In the genomic region with DNA sequence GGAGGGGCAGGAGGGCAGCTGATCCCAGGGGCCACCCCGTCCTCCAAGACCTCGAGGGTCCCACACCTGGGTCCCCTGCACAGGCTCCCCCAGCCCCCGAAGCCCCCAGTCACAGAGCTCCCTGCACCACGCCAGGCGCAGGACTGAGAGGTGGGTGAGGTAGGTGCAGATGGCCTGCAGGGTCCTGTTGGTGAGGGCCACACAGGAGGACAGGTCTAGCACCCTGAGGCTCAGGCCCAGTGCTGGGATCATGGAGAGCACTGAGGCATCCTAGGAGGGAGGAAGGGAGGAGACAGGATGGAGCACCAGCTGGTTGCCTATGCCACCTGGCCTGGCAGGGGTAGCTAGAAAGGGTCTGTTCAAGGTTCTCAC, we compare ENCODE assay signal across 22 cellular contexts. TPM values are rescaled to one million over a fixed set of nuclear protein-coding genes. Genes with fewer than 3 reads are reported as not detected.
DNase-seq lines count a peak whose midpoint lies in the region; ATAC-seq, FAIRE-seq and TF ChIP-seq lines count a peak whose summit lies in the region.
"Had no signal": no experiment of that assay in that cellular context is flagged by ENCODE, and none has a peak within 500 bp of the region (broad histone marks: within the 10 kb centered on the region; RNA-seq: fewer than 3 reads in every experiment).

No MANE protein-coding gene starts in this region.

- 80% methylated on average over 3 of the region's 5 CpGs for WGBS in K562 (ENCODE audit: insufficient coverage, low coverage, missing lambda C conversion rate)

- H3K27me3 ChIP-seq in K562 (ENCODE audit: control insufficient read depth in 2 of 2, insufficient read depth in 2 of 2, low read length in 2 of 2), result no peaks in the 10 kb centered on the region
- H3K27me3 ChIP-seq in uterus, result no peaks in the 10 kb centered on the region
- H3K27me3 ChIP-seq: transverse colon had no signal

- H3K4me3 Mint-ChIP-seq in HFFc6, result no peak overlapping the region
- H3K4me3 Mint-ChIP-seq: activated naive CD4-positive, alpha-beta T cell treated with anti-CD3 and anti-CD28 coated beads, Interleukin-2, amount 50 U/mL, for 24 hours; CD8-positive, alpha-beta memory T cell; H9; memory B cell; naive B cell; stimulated activated naive CD8-positive, alpha-beta T cell treated with anti-CD3 and anti-CD28 coated beads, Interleukin-15, amount 100 ng/mL, for 72 hours had no signal

- no peak overlapping the region for H3K4me2 ChIP-seq in K562 (ENCODE audit: insufficient read depth, low read length)

- intact Hi-C loops in K562 (cut with micrococcal nuclease) (no loop called here), uterus (cut with DNase I; ENCODE audit: low total_unique reads) (no loop called here)

- peaks cover 32% of the 10 kb centered on the region for H3K4me1 Mint-ChIP-seq in HFFc6 (ENCODE audit: low read depth)
- H3K4me1 Mint-ChIP-seq: activated naive CD4-positive, alpha-beta T cell treated with anti-CD3 and anti-CD28 coated beads, Interleukin-2, amount 50 U/mL, for 24 hours; CD8-positive, alpha-beta memory T cell; memory B cell had no signal

- FAIRE-seq in K562 (lab: Jason Lieb, UNC), result no peak
- FAIRE-seq: frontal cortex had no signal

- H3K4me3 ChIP-seq in K562 (no peak overlapping the region), uterus (no peak overlapping the region)
- H3K4me3 ChIP-seq: transverse colon had no signal

- H3K9me3 Mint-ChIP-seq in HFFc6, result no peaks in the 10 kb centered on the region
- H3K9me3 Mint-ChIP-seq: activated naive CD4-positive, alpha-beta T cell treated with anti-CD3 and anti-CD28 coated beads, Interleukin-2, amount 50 U/mL, for 24 hours; CD8-positive, alpha-beta memory T cell; H9; memory B cell; naive B cell; stimulated activated naive CD8-positive, alpha-beta T cell treated with anti-CD3 and anti-CD28 coated beads, Interleukin-15, amount 100 ng/mL, for 72 hours had no signal

- no TSS peak for BruUV-seq in K562 (replicated peaks; lab: Mats Ljungman, UMichigan)

- H3K36me3 ChIP-seq in K562 (ENCODE audit: control insufficient read depth, insufficient read depth, low read length) (peaks cover 15% of the 10 kb centered on the region; the same call in 2 of the 3 replicates), uterus (no peaks in the 10 kb centered on the region)
- H3K36me3 ChIP-seq: transverse colon had no signal

- no peaks in the 10 kb centered on the region for H3K9me3 ChIP-seq in K562 (replicated peaks; ENCODE audit: control insufficient read depth, insufficient read depth, low read depth, low read length)
- H3K9me3 ChIP-seq in uterus, result no peaks in the 10 kb centered on the region
- H3K9me3 ChIP-seq: transverse colon had no signal

- TF ChIP-seq POLR2A in K562 (conservative IDR thresholded peaks at IDR 0.05) (peak; percentile 32; the same call in 1 of the 2 replicates), uterus (IDR thresholded peaks at IDR 0.05) (no peak)

- peaks cover 10 to 44% of the 10 kb centered on the region in 2 experiments; a peak in 4 of 5 replicates for H3K4me1 ChIP-seq in K562 (replicated peaks in 1 of 2; ENCODE audit: control insufficient read depth in 2 of 2, insufficient read depth in 2 of 2, low read length in 2 of 2)
- H3K4me1 ChIP-seq in uterus, result no peaks in the 10 kb centered on the region
- H3K4me1 ChIP-seq: transverse colon had no signal

- no peaks in the 10 kb centered on the region for H3K36me3 Mint-ChIP-seq in HFFc6 (ENCODE audit: low read depth)
- H3K36me3 Mint-ChIP-seq: naive B cell had no signal

- no peak for TF ChIP-seq RAD21 in K562 (CRISPR knock-in tag; conservative IDR thresholded peaks at IDR 0.05 in 1 of 2, IDR thresholded peaks at IDR 0.05 in 1 of 2)

- TF ChIP-seq CTCF in HFFc6 (IDR thresholded peaks at IDR 0.05), result no peak
- no peak for TF ChIP-seq CTCF in K562 (IDR thresholded peaks at IDR 0.05 in 2 of 3, conservative IDR thresholded peaks at IDR 0.05 in 1 of 3; ENCODE audit: insufficient read depth in 2 of 3, low read depth in 1 of 3, low read length in 3 of 3)
- TF ChIP-seq CTCF in uterus (IDR thresholded peaks at IDR 0.05), result no peak

- H3K9me1 ChIP-seq in K562 (ENCODE audit: control insufficient read depth, insufficient read depth, low read length), result peaks cover 3% of the 10 kb centered on the region

- 0 out of 2 replicates have a peak overlapping the region, but pooled peaks have one; percentile 43 for H3K27ac Mint-ChIP-seq in HFFc6
- H3K27ac Mint-ChIP-seq: activated naive CD4-positive, alpha-beta T cell treated with anti-CD3 and anti-CD28 coated beads, Interleukin-2, amount 50 U/mL, for 24 hours had no signal

- in situ Hi-C loops in K562 (cut with MboI), result no loop called here

- H2AFZ ChIP-seq in K562 (ENCODE audit: low read depth, low read length), result no peak overlapping the region

- DNase-seq in HFFc6 (no peak), K562 (ENCODE audit: extremely low read depth in 1 of 4, low spot score in 3 of 4) (no peak), uterus (no peak)
- DNase-seq: activated CD4-positive, CD25-positive, alpha-beta regulatory T cell; activated CD8-positive, alpha-beta memory T cell treated with anti-CD3 and anti-CD28 coated beads for 24 hours; cerebellar nuclear complex; effector CD4-positive, alpha-beta T cell; H9; naive B cell; NCI-H1105; NCI-H2081 treated with DMSO at 0.1 percent for 48 hours; RPMI8226; stimulated activated naive CD8-positive, alpha-beta T cell treated with anti-CD3 and anti-CD28 coated beads, Interleukin-15, amount 100 ng/mL, for 72 hours; transverse colon had no signal

- no peaks in the 10 kb centered on the region for H3K79me2 ChIP-seq in K562 (ENCODE audit: control insufficient read depth, insufficient read depth, low read length)

- peak overlapping the region in 1 of 2 experiments; percentile 51; a peak in 2 of 4 replicates for H3K9ac ChIP-seq in K562 (ENCODE audit: insufficient read depth in 1 of 2, low read depth in 2 of 2, low read length in 2 of 2)

- CTCF ChIA-PET in K562 (lab: Yijun Ruan, JAX; ENCODE audit: low intra/inter-chr PET ratio), result no interaction called here

- H3K27me3 Mint-ChIP-seq in HFFc6 (ENCODE audit: insufficient read depth), result peaks cover 4% of the 10 kb centered on the region
- H3K27me3 Mint-ChIP-seq: activated naive CD4-positive, alpha-beta T cell treated with anti-CD3 and anti-CD28 coated beads, Interleukin-2, amount 50 U/mL, for 24 hours; memory B cell; naive B cell; stimulated activated naive CD8-positive, alpha-beta T cell treated with anti-CD3 and anti-CD28 coated beads, Interleukin-15, amount 100 ng/mL, for 72 hours had no signal

- ATAC-seq in K562 (no peak), HG03108 (IDR thresholded peaks at IDR 0.05; ENCODE audit: unreplicated experiment) (no peak)
- ATAC-seq: sciatic nerve; stimulated activated naive CD8-positive, alpha-beta T cell treated with anti-CD3 and anti-CD28 coated beads, Interleukin-15, amount 100 ng/mL, for 72 hours had no signal

- POLR2A ChIA-PET in K562 (lab: Yijun Ruan, JAX), result interaction anchor here (0.6 to 3.8 kb wide), 10 partner anchors 9 to 67 kb away, joined by 3 to 21 read pairs (median 6); a partner anchor contains a TSS

- H4K20me1 ChIP-seq in K562 (replicated peaks; ENCODE audit: control insufficient read depth, insufficient read depth, low read length), result no peaks in the 10 kb centered on the region; the same call in 1 of the 2 replicates

- no peak for TF ChIP-seq EP300 in K562 (IDR thresholded peaks at IDR 0.05; ENCODE audit: low read length)

- no peak overlapping the region for H3K27ac ChIP-seq in K562 (ENCODE audit: extremely low read depth, low read depth, low read length)
- H3K27ac ChIP-seq in uterus, result no peak overlapping the region
- H3K27ac ChIP-seq: transverse colon had no signal

RNA-seq across cellular contexts. Expression of a gene that starts 9.6 kb away (rescaled TPM):
- total RNA-seq in HFFc6 (2021; fragmentation: NEBNext Ultra II Directional; extraction: Animal tissue kit (Norgen Biotek cat#: 25700)), result 1 to 10 TPM in 3 of 6 experiments, under 1 TPM in 3; 0.79 to 1.3 (median 1.1) TPM
- total RNA-seq in K562 (2011; cell fraction: chromatin; rRNA removed; ENCODE audit: low replicate concordance), result 12.1 and 42.9 TPM in 2 replicates
- 32.0 and 40.1 TPM in 2 replicates for total RNA-seq in K562 (2011; cell fraction: nucleolus; rRNA removed)
- total RNA-seq in K562 (2011; cell fraction: nucleoplasm; rRNA removed), result 12.4 and 17.4 TPM in 2 replicates
- total RNA-seq in K562 (2014; rRNA removed), result 1.9 and 3.1 TPM in 2 replicates
- 0.48 and 0.58 TPM in 2 replicates for total RNA-seq in K562 (2014; rRNA removed; fragmentation: Illumina TruSeq; extraction: Trizol)
- 1.5 and 1.7 TPM in 2 replicates for total RNA-seq in K562 (2015; rRNA removed; fragmentation: Illumina TruSeq; extraction: Trizol)
- total RNA-seq in K562 (2021), result 3.9 and 4.6 TPM in 2 replicates
- 2.5 and 4.0 TPM in 2 replicates for polyA plus RNA-seq in K562 (2011; rRNA removed)
- 2.2 and 3.1 TPM in 2 replicates for polyA plus RNA-seq in K562 (2011; cell fraction: cytosol; rRNA removed)
- polyA plus RNA-seq in K562 (2011; cell fraction: nucleus; rRNA removed), result 35.2 and 59.8 TPM in 2 replicates
- 3.7 and 5.7 TPM in 2 replicates for polyA plus RNA-seq in K562 (2012)
- polyA plus RNA-seq in K562 (2014; fragmentation: Illumina TruSeq; extraction: Trizol), result 0.82 and 1.3 TPM in 2 replicates
- under 1 TPM; 0.04 to 0.06 TPM for polyA plus RNA-seq in K562 (2014; fragmentation: Nextera tagmentation; extraction: Ambion mirVana)
- 5.1 and 5.2 TPM in 2 replicates for polyA plus RNA-seq in K562 (2014; rRNA removed)
- 0.51 and 0.53 TPM in 2 replicates for polyA minus RNA-seq in K562 (2011; rRNA and poly(A)+ RNA removed)
- 0.57 and 1.3 TPM in 2 replicates for polyA minus RNA-seq in K562 (2011; cell fraction: cytosol; rRNA and poly(A)+ RNA removed)
- polyA minus RNA-seq in K562 (2011; cell fraction: nucleus; rRNA and poly(A)+ RNA removed), result 5.8 and 7.3 TPM in 2 replicates
- 1 to 10 TPM in 2 of 4 donors, not detected in 2; 1.6 to 5.4 TPM for total RNA-seq in uterus
- polyA plus RNA-seq: CD8-positive, alpha-beta memory T cell had no signal

RNA-seq across cellular contexts. Expression of a gene that starts 16.6 kb away (rescaled TPM):
- total RNA-seq in HFFc6 (2021; fragmentation: NEBNext Ultra II Directional; extraction: Animal tissue kit (Norgen Biotek cat#: 25700)), result 10 to 100 TPM; 52.9 to 64.7 (median 61.0) TPM
- total RNA-seq in K562 (2011; cell fraction: chromatin; rRNA removed; ENCODE audit: low replicate concordance), result 211 and 651 TPM in 2 replicates
- 388 and 435 TPM in 2 replicates for total RNA-seq in K562 (2011; cell fraction: nucleolus; rRNA removed)
- 240 and 280 TPM in 2 replicates for total RNA-seq in K562 (2011; cell fraction: nucleoplasm; rRNA removed)
- total RNA-seq in K562 (2014; rRNA removed) (109 and 145 TPM in 2 replicates), K562 (2014; rRNA removed; fragmentation: Illumina TruSeq; extraction: Trizol) (52.8 and 64.0 TPM in 2 replicates), K562 (2015; rRNA removed; fragmentation: Illumina TruSeq; extraction: Trizol) (105 and 106 TPM in 2 replicates), K562 (2021) (114 and 115 TPM in 2 replicates), uterus (100 to 1,000 TPM in 1 of 4 donors, 10 to 100 TPM in 3; 49.2 to 294 (median 77.1) TPM)
- polyA plus RNA-seq in K562 (2011; rRNA removed) (83.4 and 101 TPM in 2 replicates), K562 (2014; fragmentation: Illumina TruSeq; extraction: Trizol) (127 and 129 TPM in 2 replicates), K562 (2014; fragmentation: Nextera tagmentation; extraction: Ambion mirVana) (10 to 100 TPM in 1 of 2 experiments, 1 to 10 TPM in 1; 9.7 to 18.9 TPM), K562 (2014; rRNA removed) (139 and 150 TPM in 2 replicates)
- polyA plus RNA-seq in K562 (2011; cell fraction: cytosol; rRNA removed), result 110 and 215 TPM in 2 replicates
- 277 and 411 TPM in 2 replicates for polyA plus RNA-seq in K562 (2011; cell fraction: nucleus; rRNA removed)
- 96.3 and 105 TPM in 2 replicates for polyA plus RNA-seq in K562 (2012)
- 61.7 and 80.1 TPM in 2 replicates for polyA minus RNA-seq in K562 (2011; rRNA and poly(A)+ RNA removed)
- polyA minus RNA-seq in K562 (2011; cell fraction: cytosol; rRNA and poly(A)+ RNA removed), result 51.9 and 58.9 TPM in 2 replicates
- polyA minus RNA-seq in K562 (2011; cell fraction: nucleus; rRNA and poly(A)+ RNA removed), result 108 and 112 TPM in 2 replicates

RNA-seq across cellular contexts. Expression of a gene that starts 18.4 kb away (rescaled TPM):
- total RNA-seq in HFFc6 (2021; fragmentation: NEBNext Ultra II Directional; extraction: Animal tissue kit (Norgen Biotek cat#: 25700)), result 10 to 100 TPM; 50.9 to 67.8 (median 58.4) TPM
- 63.5 and 134 TPM in 2 replicates for total RNA-seq in K562 (2011; cell fraction: chromatin; rRNA removed; ENCODE audit: low replicate concordance)
- 154 and 182 TPM in 2 replicates for total RNA-seq in K562 (2011; cell fraction: nucleolus; rRNA removed)
- 105 and 122 TPM in 2 replicates for total RNA-seq in K562 (2011; cell fraction: nucleoplasm; rRNA removed)
- total RNA-seq in K562 (2014; rRNA removed) (43.6 and 46.8 TPM in 2 replicates), K562 (2014; rRNA removed; fragmentation: Illumina TruSeq; extraction: Trizol) (25.2 and 31.8 TPM in 2 replicates), K562 (2015; rRNA removed; fragmentation: Illumina TruSeq; extraction: Trizol) (33.3 and 37.4 TPM in 2 replicates), K562 (2021) (46.5 and 54.3 TPM in 2 replicates), uterus (10 to 100 TPM; 10.2 to 57.9 (median 27.3) TPM)
- polyA plus RNA-seq in K562 (2011; rRNA removed) (55.8 and 67.8 TPM in 2 replicates), K562 (2014; fragmentation: Illumina TruSeq; extraction: Trizol) (54.1 and 61.7 TPM in 2 replicates), K562 (2014; fragmentation: Nextera tagmentation; extraction: Ambion mirVana) (100 to 1,000 TPM; 233 to 239 TPM), K562 (2014; rRNA removed) (64.4 and 72.6 TPM in 2 replicates)
- polyA plus RNA-seq in K562 (2011; cell fraction: cytosol; rRNA removed), result 113 and 129 TPM in 2 replicates
- 65.0 and 95.7 TPM in 2 replicates for polyA plus RNA-seq in K562 (2011; cell fraction: nucleus; rRNA removed)
- 48.4 and 51.3 TPM in 2 replicates for polyA plus RNA-seq in K562 (2012)
- 48.1 and 54.8 TPM in 2 replicates for polyA minus RNA-seq in K562 (2011; rRNA and poly(A)+ RNA removed)
- polyA minus RNA-seq in K562 (2011; cell fraction: cytosol; rRNA and poly(A)+ RNA removed), result 21.3 and 27.6 TPM in 2 replicates
- 32.0 and 42.5 TPM in 2 replicates for polyA minus RNA-seq in K562 (2011; cell fraction: nucleus; rRNA and poly(A)+ RNA removed)

RNA-seq across cellular contexts. Expression of a gene that starts 18.6 kb away (rescaled TPM):
- under 1 TPM in 1 of 6 experiments, not detected in 5; 0.18 TPM for total RNA-seq in HFFc6 (2021; fragmentation: NEBNext Ultra II Directional; extraction: Animal tissue kit (Norgen Biotek cat#: 25700))
- not detected in 2 replicates for total RNA-seq in K562 (2011; cell fraction: chromatin; rRNA removed; ENCODE audit: low replicate concordance)
- not detected in 2 replicates for total RNA-seq in K562 (2011; cell fraction: nucleolus; rRNA removed)
- total RNA-seq in K562 (2011; cell fraction: nucleoplasm; rRNA removed), result not detected in 2 replicates
- total RNA-seq in K562 (2014; rRNA removed) (0.12 TPM in 1 of 2 replicates, not detected in the other), K562 (2014; rRNA removed; fragmentation: Illumina TruSeq; extraction: Trizol) (not detected in 2 replicates), K562 (2015; rRNA removed; fragmentation: Illumina TruSeq; extraction: Trizol) (not detected in 2 replicates), K562 (2021) (not detected in 2 replicates), uterus (1 to 10 TPM in 3 of 4 donors, under 1 TPM in 1; 0.29 to 5.1 (median 1.8) TPM)
- polyA plus RNA-seq in K562 (2011; rRNA removed) (0.08 TPM in 1 of 2 replicates, not detected in the other), K562 (2014; fragmentation: Illumina TruSeq; extraction: Trizol) (not detected in 2 replicates), K562 (2014; fragmentation: Nextera tagmentation; extraction: Ambion mirVana) (not detected), K562 (2014; rRNA removed) (not detected in 2 replicates)
- 0.04 and 0.12 TPM in 2 replicates for polyA plus RNA-seq in K562 (2011; cell fraction: cytosol; rRNA removed)
- polyA plus RNA-seq in K562 (2011; cell fraction: nucleus; rRNA removed), result 0.11 TPM in 1 of 2 replicates, not detected in the other
- 0.10 and 0.11 TPM in 2 replicates for polyA plus RNA-seq in K562 (2012)
- polyA minus RNA-seq in K562 (2011; rRNA and poly(A)+ RNA removed), result not detected in 2 replicates
- not detected in 2 replicates for polyA minus RNA-seq in K562 (2011; cell fraction: cytosol; rRNA and poly(A)+ RNA removed)
- polyA minus RNA-seq in K562 (2011; cell fraction: nucleus; rRNA and poly(A)+ RNA removed), result not detected in 2 replicates
- total RNA-seq: CD8-positive, alpha-beta memory T cell; NCI-H460; osteoblast had no signal
- polyA plus RNA-seq: CD8-positive, alpha-beta memory T cell had no signal

RNA-seq across cellular contexts. Expression of a gene that starts 24.7 kb away (rescaled TPM):
- total RNA-seq in HFFc6 (2021; fragmentation: NEBNext Ultra II Directional; extraction: Animal tissue kit (Norgen Biotek cat#: 25700)), result 10 to 100 TPM in 5 of 6 experiments, 1 to 10 TPM in 1; 9.6 to 13.8 (median 11.6) TPM
- total RNA-seq in K562 (2011; cell fraction: chromatin; rRNA removed; ENCODE audit: low replicate concordance), result 49.6 and 111 TPM in 2 replicates
- 67.4 and 83.6 TPM in 2 replicates for total RNA-seq in K562 (2011; cell fraction: nucleolus; rRNA removed)
- total RNA-seq in K562 (2011; cell fraction: nucleoplasm; rRNA removed), result 53.7 and 59.5 TPM in 2 replicates
- 10.3 and 13.2 TPM in 2 replicates for total RNA-seq in K562 (2014; rRNA removed)
- total RNA-seq in K562 (2014; rRNA removed; fragmentation: Illumina TruSeq; extraction: Trizol), result 5.6 and 6.0 TPM in 2 replicates
- total RNA-seq in K562 (2015; rRNA removed; fragmentation: Illumina TruSeq; extraction: Trizol), result 9.2 and 9.9 TPM in 2 replicates
- total RNA-seq in K562 (2021), result 16.6 and 16.9 TPM in 2 replicates
- 13.4 and 17.8 TPM in 2 replicates for polyA plus RNA-seq in K562 (2011; rRNA removed)
- polyA plus RNA-seq in K562 (2011; cell fraction: cytosol; rRNA removed), result 19.3 and 25.9 TPM in 2 replicates
- 127 and 197 TPM in 2 replicates for polyA plus RNA-seq in K562 (2011; cell fraction: nucleus; rRNA removed)
- polyA plus RNA-seq in K562 (2012), result 18.3 and 21.0 TPM in 2 replicates
- 10.6 and 12.0 TPM in 2 replicates for polyA plus RNA-seq in K562 (2014; fragmentation: Illumina TruSeq; extraction: Trizol)
- polyA plus RNA-seq in K562 (2014; fragmentation: Nextera tagmentation; extraction: Ambion mirVana), result 1 to 10 TPM; 3.4 to 3.8 TPM
- 20.5 and 27.5 TPM in 2 replicates for polyA plus RNA-seq in K562 (2014; rRNA removed)
- polyA minus RNA-seq in K562 (2011; rRNA and poly(A)+ RNA removed), result 5.0 and 6.0 TPM in 2 replicates
- 5.5 and 9.5 TPM in 2 replicates for polyA minus RNA-seq in K562 (2011; cell fraction: cytosol; rRNA and poly(A)+ RNA removed)
- polyA minus RNA-seq in K562 (2011; cell fraction: nucleus; rRNA and poly(A)+ RNA removed), result 28.1 and 37.3 TPM in 2 replicates
- 10 to 100 TPM; 10.9 to 35.4 (median 20.5) TPM for total RNA-seq in uterus
